ENCODE assay signal across 14 cellular contexts in genomic region chr7:27186450-27187157, GRCh38. TPM values are rescaled to one million over a fixed set of nuclear protein-coding genes. Genes with fewer than 3 reads are reported as not detected.
DNase-seq lines count a peak whose midpoint lies in the region; ATAC-seq, FAIRE-seq and TF ChIP-seq lines count a peak whose summit lies in the region.
"Had no signal": no experiment of that assay in that cellular context is flagged by ENCODE, and none has a peak within 500 bp of the region (broad histone marks: within the 10 kb centered on the region; RNA-seq: fewer than 3 reads in every experiment).

No MANE protein-coding gene starts in this region.

- WGBS in sigmoid colon, 2 donors: 8 to 16% methylated on average over 5 of the region's 5 CpGs

- no peak for TF ChIP-seq POLR2A in NB4 (IDR thresholded peaks at IDR 0.05; ENCODE audit: extremely low read depth, insufficient read length)
- no peak for TF ChIP-seq POLR2A in sigmoid colon (IDR thresholded peaks at IDR 0.05)
- no peak for TF ChIP-seq POLR2A in H54 (IDR thresholded peaks at IDR 0.05; ENCODE audit: low read depth, low read length)

- no peak overlapping the region for H3K27ac ChIP-seq in CD4-positive, alpha-beta memory T cell (ENCODE audit: low read depth, low read length)
- peak overlapping the region in 3 of 4 donors; percentile 97 to 98 (median 98) for H3K27ac ChIP-seq in sigmoid colon

- peak overlapping the region in 3 of 7 donors; percentile 69 to 89 (median 77) for H3K27ac Mint-ChIP-seq in CD4-positive, alpha-beta memory T cell
- H3K27ac Mint-ChIP-seq in activated CD8-positive, alpha-beta T cell treated with anti-CD3 and anti-CD28 coated beads, Interleukin-2, amount 10 ng/mL, durations not matched to agents 7 days and 5 days: no peak overlapping the region
- H3K27ac Mint-ChIP-seq: CD14-positive monocyte; stimulated activated memory B cell treated with anti-CD40 and anti-IgM and Interleukin-4, amounts not matched to agents 10 μg/mL and 1 μg/mL and 100 μg/mL, for 72 hours had no signal

- FAIRE-seq in H54 (lab: Jason Lieb, UNC): no peak

- intact Hi-C loops in CD4-positive, alpha-beta memory T cell (cut with micrococcal nuclease): no loop called here
- intact Hi-C loops in sigmoid colon (cut with DNase I): no loop called here

- POLR2A ChIA-PET in CD4-positive, alpha-beta memory T cell (lab: Charles Lee; ENCODE audit: partially characterized antibody): interaction anchor here (1.0 to 3.1 kb wide), 4 partner anchors 9 to 987 kb away, joined by 3 to 9 read pairs (median 7); no protein-coding TSS in a partner anchor
- POLR2A ChIA-PET in activated CD8-positive, alpha-beta T cell treated with anti-CD3 and anti-CD28 coated beads, Interleukin-2, amount 10 ng/mL, durations not matched to agents 7 days and 5 days (lab: Charles Lee): no interaction called here

- CTCF ChIA-PET in CD4-positive, alpha-beta memory T cell (lab: Charles Lee; ENCODE audit: partially characterized antibody): interaction anchor here (0.9 to 4.9 kb wide), 8 partner anchors 8 to 822 kb away, joined by 3 to 38 read pairs (median 6); no protein-coding TSS in a partner anchor
- CTCF ChIA-PET in activated CD8-positive, alpha-beta T cell treated with anti-CD3 and anti-CD28 coated beads, Interleukin-2, amount 10 ng/mL, durations not matched to agents 7 days and 5 days (lab: Charles Lee): interaction anchor here (0.6 to 6.1 kb wide), 3 partner anchors 9 to 732 kb away, joined by 3 to 37 read pairs (median 4); no protein-coding TSS in a partner anchor

- ATAC-seq in GM18909 (IDR thresholded peaks at IDR 0.05; ENCODE audit: poor library complexity, unreplicated experiment): no peak
- no peak for ATAC-seq in activated CD8-positive, alpha-beta T cell treated with anti-CD3 and anti-CD28 coated beads, Interleukin-2, amount 10 ng/mL, durations not matched to agents 7 days and 5 days
- ATAC-seq: stimulated activated memory B cell treated with anti-CD40 and anti-IgM and Interleukin-4, amounts not matched to agents 10 μg/mL and 1 μg/mL and 100 μg/mL, for 72 hours; T-cell had no signal

- DNase-seq in CD4-positive, alpha-beta memory T cell: no peak
- DNase-seq in NB4 (ENCODE audit: low read depth): no peak
- peak; percentile 62 for DNase-seq in sigmoid colon
- DNase-seq in activated CD8-positive, alpha-beta T cell treated with anti-CD3 and anti-CD28 coated beads, Interleukin-2, amount 10 ng/mL, durations not matched to agents 7 days and 5 days: no peak
- DNase-seq in NOMO-1 (lab: John Stamatoyannopoulos, UW; ENCODE audit: unreplicated experiment in 2 of 2): no peak
- DNase-seq in H54 (ENCODE audit: insufficient read length, low spot score): no peak
- DNase-seq: activated CD4-positive, alpha-beta T cell treated with anti-CD3 and anti-CD28 coated beads, Interleukin-2, amount 50 U/mL, for 1 hour; activated gamma-delta T cell; NCI-H2171 had no signal

- no peaks in the 10 kb centered on the region for H3K9me3 ChIP-seq in CD4-positive, alpha-beta memory T cell (ENCODE audit: control insufficient read depth in 1 of 2, low read length in 2 of 2)
- no peaks in the 10 kb centered on the region for H3K9me3 ChIP-seq in iPS-15b (ENCODE audit: control insufficient read depth, insufficient read depth, low read length)
- no peaks in the 10 kb centered on the region for H3K9me3 ChIP-seq in sigmoid colon

- TF ChIP-seq EP300 in sigmoid colon (IDR thresholded peaks at IDR 0.05): no peak

- H3K4me1 ChIP-seq in CD4-positive, alpha-beta memory T cell (ENCODE audit: insufficient read depth, low read length): peaks cover 63% of the 10 kb centered on the region
- H3K4me1 ChIP-seq in iPS-15b (ENCODE audit: control insufficient read depth, insufficient read depth, low read length) (peaks cover 8% of the 10 kb centered on the region), sigmoid colon (peaks cover 3 to 82% (median 56%) of the 10 kb centered on the region in 4 donors)

- H3K4me3 Mint-ChIP-seq in CD4-positive, alpha-beta memory T cell: peak overlapping the region in 7 of 8 donors; percentile 8 to 88 (median 76)
- H3K4me3 Mint-ChIP-seq in activated CD8-positive, alpha-beta T cell treated with anti-CD3 and anti-CD28 coated beads, Interleukin-2, amount 10 ng/mL, durations not matched to agents 7 days and 5 days: no peak overlapping the region
- H3K4me3 Mint-ChIP-seq: stimulated activated memory B cell treated with anti-CD40 and anti-IgM and Interleukin-4, amounts not matched to agents 10 μg/mL and 1 μg/mL and 100 μg/mL, for 72 hours had no signal

- peaks cover 0 to 11% (median 1%) of the 10 kb centered on the region in 8 donors for H3K9me3 Mint-ChIP-seq in CD4-positive, alpha-beta memory T cell
- no peaks in the 10 kb centered on the region for H3K9me3 Mint-ChIP-seq in activated CD8-positive, alpha-beta T cell treated with anti-CD3 and anti-CD28 coated beads, Interleukin-2, amount 10 ng/mL, durations not matched to agents 7 days and 5 days (ENCODE audit: insufficient read depth)
- H3K9me3 Mint-ChIP-seq: stimulated activated memory B cell treated with anti-CD40 and anti-IgM and Interleukin-4, amounts not matched to agents 10 μg/mL and 1 μg/mL and 100 μg/mL, for 72 hours; T-cell had no signal

- peaks cover 28 to 76% (median 44%) of the 10 kb centered on the region in 4 donors for H3K4me1 Mint-ChIP-seq in CD4-positive, alpha-beta memory T cell
- H3K4me1 Mint-ChIP-seq in activated CD8-positive, alpha-beta T cell treated with anti-CD3 and anti-CD28 coated beads, Interleukin-2, amount 10 ng/mL, durations not matched to agents 7 days and 5 days (ENCODE audit: low read depth): peaks cover 51% of the 10 kb centered on the region

- TF ChIP-seq CTCF in NB4 (IDR thresholded peaks at IDR 0.05; ENCODE audit: low read depth, low read length) (no peak), sigmoid colon (IDR thresholded peaks at IDR 0.05) (no peak)

- H3K36me3 ChIP-seq in CD4-positive, alpha-beta memory T cell (ENCODE audit: insufficient read depth, low read length): no peaks in the 10 kb centered on the region
- H3K36me3 ChIP-seq in iPS-15b (ENCODE audit: control insufficient read depth, insufficient read depth, low read length) (no peaks in the 10 kb centered on the region), sigmoid colon (no peaks in the 10 kb centered on the region)

- no peak overlapping the region for H3K4me3 ChIP-seq in CD4-positive, alpha-beta memory T cell (ENCODE audit: low read length in 2 of 2)
- H3K4me3 ChIP-seq in NB4 (ENCODE audit: low read depth, low read length) (peak overlapping the region; percentile 75), iPS-15b (ENCODE audit: low read depth, low read length) (peak overlapping the region; percentile 4), sigmoid colon (peak overlapping the region; percentile 71 to 76 (median 72))

- H3K27me3 Mint-ChIP-seq in CD4-positive, alpha-beta memory T cell: peaks cover 72 to 80% of the 10 kb centered on the region in 2 donors
- peaks cover 86% of the 10 kb centered on the region for H3K27me3 Mint-ChIP-seq in activated CD8-positive, alpha-beta T cell treated with anti-CD3 and anti-CD28 coated beads, Interleukin-2, amount 10 ng/mL, durations not matched to agents 7 days and 5 days (ENCODE audit: low read depth)

- peaks cover 0 to 1% of the 10 kb centered on the region in 2 donors for H3K36me3 Mint-ChIP-seq in CD4-positive, alpha-beta memory T cell
- peaks cover 6% of the 10 kb centered on the region for H3K36me3 Mint-ChIP-seq in activated CD8-positive, alpha-beta T cell treated with anti-CD3 and anti-CD28 coated beads, Interleukin-2, amount 10 ng/mL, durations not matched to agents 7 days and 5 days (ENCODE audit: low read depth)
- H3K36me3 Mint-ChIP-seq: stimulated activated memory B cell treated with anti-CD40 and anti-IgM and Interleukin-4, amounts not matched to agents 10 μg/mL and 1 μg/mL and 100 μg/mL, for 72 hours; T-cell had no signal

- H3K9ac ChIP-seq in iPS-15b (ENCODE audit: low read depth, low read length): no peak overlapping the region

- H3K27me3 ChIP-seq in CD4-positive, alpha-beta memory T cell (ENCODE audit: insufficient read depth, low read length): peaks cover 88% of the 10 kb centered on the region
- H3K27me3 ChIP-seq in iPS-15b (ENCODE audit: control insufficient read depth, insufficient read depth, low read length) (peaks cover 99% of the 10 kb centered on the region), sigmoid colon (peaks cover 0 to 17% (median 0%) of the 10 kb centered on the region in 3 donors)

RNA-seq across cellular contexts. Expression of gene HOXA11, which starts 1.6 kb away (rescaled TPM):
- total RNA-seq in CD4-positive, alpha-beta memory T cell: not detected
- not detected for polyA plus RNA-seq in CD4-positive, alpha-beta memory T cell
- 10 to 100 TPM; 18.7 to 25.0 (median 22.1) TPM for total RNA-seq in sigmoid colon
- 1 to 10 TPM; 3.0 to 6.0 (median 4.8) TPM for polyA plus RNA-seq in sigmoid colon
- total RNA-seq in activated CD8-positive, alpha-beta T cell treated with anti-CD3 and anti-CD28 coated beads, Interleukin-2, amount 10 ng/mL, durations not matched to agents 7 days and 5 days: not detected
- total RNA-seq: T-cell had no signal
- polyA plus RNA-seq: CD14-positive monocyte had no signal

RNA-seq across cellular contexts. Expression of gene HOXA10, which starts 12.5 kb away (rescaled TPM):
- not detected for total RNA-seq in CD4-positive, alpha-beta memory T cell
- polyA plus RNA-seq in CD4-positive, alpha-beta memory T cell: not detected
- total RNA-seq in sigmoid colon: 10 to 100 TPM; 55.1 to 64.0 (median 59.5) TPM
- 10 to 100 TPM; 22.2 to 25.0 (median 22.8) TPM for polyA plus RNA-seq in sigmoid colon
- total RNA-seq in activated CD8-positive, alpha-beta T cell treated with anti-CD3 and anti-CD28 coated beads, Interleukin-2, amount 10 ng/mL, durations not matched to agents 7 days and 5 days: not detected

RNA-seq across cellular contexts. Expression of gene HOXA13, which starts 13.3 kb away (rescaled TPM):
- total RNA-seq in CD4-positive, alpha-beta memory T cell: not detected
- polyA plus RNA-seq in CD4-positive, alpha-beta memory T cell: not detected
- total RNA-seq in sigmoid colon: 10 to 100 TPM in 3 of 4 donors, 1 to 10 TPM in 1; 9.4 to 35.3 (median 21.8) TPM
- 10 to 100 TPM; 10.7 to 21.6 (median 17.1) TPM for polyA plus RNA-seq in sigmoid colon
- not detected for total RNA-seq in activated CD8-positive, alpha-beta T cell treated with anti-CD3 and anti-CD28 coated beads, Interleukin-2, amount 10 ng/mL, durations not matched to agents 7 days and 5 days
- total RNA-seq: T-cell had no signal
- polyA plus RNA-seq: CD14-positive monocyte had no signal

RNA-seq across cellular contexts. Expression of gene HOXA9, which starts 21.3 kb away (rescaled TPM):
- not detected for total RNA-seq in CD4-positive, alpha-beta memory T cell
- polyA plus RNA-seq in CD4-positive, alpha-beta memory T cell: not detected
- total RNA-seq in sigmoid colon: 10 to 100 TPM; 13.0 to 35.7 (median 18.2) TPM
- polyA plus RNA-seq in sigmoid colon: 10 to 100 TPM; 21.4 to 22.4 (median 21.6) TPM
- total RNA-seq in activated CD8-positive, alpha-beta T cell treated with anti-CD3 and anti-CD28 coated beads, Interleukin-2, amount 10 ng/mL, durations not matched to agents 7 days and 5 days: not detected

RNA-seq across cellular contexts. Expression of gene HOXA7, which starts 30.1 kb away (rescaled TPM):
- total RNA-seq in CD4-positive, alpha-beta memory T cell: not detected
- not detected for polyA plus RNA-seq in CD4-positive, alpha-beta memory T cell
- 1 to 10 TPM; 4.7 to 9.1 (median 7.3) TPM for total RNA-seq in sigmoid colon
- 10 to 100 TPM; 18.0 to 23.9 (median 18.0) TPM for polyA plus RNA-seq in sigmoid colon
- not detected for total RNA-seq in activated CD8-positive, alpha-beta T cell treated with anti-CD3 and anti-CD28 coated beads, Interleukin-2, amount 10 ng/mL, durations not matched to agents 7 days and 5 days
- polyA plus RNA-seq: CD14-positive monocyte had no signal

Comparison
In these comparisons a context has a peak if more than half of its experiments do, and no peak if none do; other contexts are left out.
1. H3K4me3 ChIP-seq: peak in NB4 (single experiment), iPS-15b (single experiment) and sigmoid colon (4 of 4); none in CD4-positive, alpha-beta memory T cell (0 of 2).
2. RNA of gene HOXA11, which starts 1.6 kb away (total RNA-seq): 18.7 to 25.0 TPM in sigmoid colon; not detected in CD4-positive, alpha-beta memory T cell and not detected in activated CD8-positive, alpha-beta T cell treated with anti-CD3 and anti-CD28 coated beads, Interleukin-2, amount 10 ng/mL, durations not matched to agents 7 days and 5 days; every median in the first group is over 10 times any median in the second.
3. RNA of gene HOXA10, which starts 12.5 kb away (total RNA-seq): 55.1 to 64.0 TPM in sigmoid colon; not detected in CD4-positive, alpha-beta memory T cell and not detected in activated CD8-positive, alpha-beta T cell treated with anti-CD3 and anti-CD28 coated beads, Interleukin-2, amount 10 ng/mL, durations not matched to agents 7 days and 5 days; every median in the first group is over 10 times any median in the second.
4. RNA of gene HOXA13, which starts 13.3 kb away (total RNA-seq): 9.4 to 35.3 TPM in sigmoid colon; not detected in CD4-positive, alpha-beta memory T cell and not detected in activated CD8-positive, alpha-beta T cell treated with anti-CD3 and anti-CD28 coated beads, Interleukin-2, amount 10 ng/mL, durations not matched to agents 7 days and 5 days; every median in the first group is over 10 times any median in the second.